ENCODE assay signal across 9 cellular contexts in genomic region chr10:31650010-31650409, GRCh38.
DNase-seq lines count a peak whose midpoint lies in the region; ATAC-seq lines count a peak whose summit lies in the region.
"Had no signal": no experiment of that assay in that cellular context is flagged by ENCODE, and none has a peak within 500 bp of the region (broad histone marks: within the 10 kb centered on the region; RNA-seq: fewer than 3 reads in every experiment).

No MANE protein-coding gene starts in this region.

- peak overlapping the region; percentile 50 for H3K9ac ChIP-seq in adipocyte (ENCODE audit: low read length)
- no peak overlapping the region for H3K9ac ChIP-seq in rectal smooth muscle tissue (ENCODE audit: low read length)

- no peaks in the 10 kb centered on the region for H3K9me3 ChIP-seq in adipocyte (ENCODE audit: control insufficient read depth, low read length)

- H3K4me1 ChIP-seq in adipocyte (ENCODE audit: control insufficient read depth, insufficient read depth, low read length): peaks cover 12% of the 10 kb centered on the region
- no peaks in the 10 kb centered on the region for H3K4me1 ChIP-seq in rectal smooth muscle tissue (ENCODE audit: control insufficient read depth, insufficient read depth, low read length)

- intact Hi-C loops in Right ventricle myocardium superior (cut with DNase I): no loop called here

- H3K36me3 ChIP-seq in adipocyte (ENCODE audit: control insufficient read depth, insufficient read depth, low read length, severe bottlenecking): no peaks in the 10 kb centered on the region
- no peaks in the 10 kb centered on the region for H3K36me3 ChIP-seq in rectal smooth muscle tissue (ENCODE audit: control insufficient read depth, insufficient read depth, low read length)

- ATAC-seq in Right ventricle myocardium superior (ENCODE audit: poor library complexity) (peak; percentile 90), GM21390 (IDR thresholded peaks at IDR 0.05; ENCODE audit: unreplicated experiment) (no peak), HG02642 (IDR thresholded peaks at IDR 0.05; ENCODE audit: poor library complexity, unreplicated experiment) (no peak), GM18870 (IDR thresholded peaks at IDR 0.05; ENCODE audit: unreplicated experiment) (no peak)

- H3K4me3 ChIP-seq in adipocyte (ENCODE audit: low read length): peak overlapping the region; percentile 76
- H3K4me3 ChIP-seq in rectal smooth muscle tissue (ENCODE audit: low read length): no peak overlapping the region

- DNase-seq in D341Med (ENCODE audit: low spot score) (peak; percentile 56), adipocyte (ENCODE audit: low read depth) (peak; percentile 92), Right ventricle myocardium superior (peak; percentile 81), islet precursor cell (no peak)
- DNase-seq: activated naive CD4-positive, alpha-beta T cell treated with anti-CD3 and anti-CD28 coated beads, Interleukin-2, amount 10 ng/mL, durations not matched to agents 7 days and 5 days had no signal

- H3K27ac ChIP-seq in rectal smooth muscle tissue (ENCODE audit: low read depth, low read length): peak overlapping the region; percentile 49

- H3K27me3 ChIP-seq in adipocyte (replicated peaks; ENCODE audit: control insufficient read depth, insufficient read depth, low read length): no peaks in the 10 kb centered on the region
- no peaks in the 10 kb centered on the region for H3K27me3 ChIP-seq in rectal smooth muscle tissue (ENCODE audit: control insufficient read depth, insufficient read depth, low read length)
